In the genomic region with DNA sequence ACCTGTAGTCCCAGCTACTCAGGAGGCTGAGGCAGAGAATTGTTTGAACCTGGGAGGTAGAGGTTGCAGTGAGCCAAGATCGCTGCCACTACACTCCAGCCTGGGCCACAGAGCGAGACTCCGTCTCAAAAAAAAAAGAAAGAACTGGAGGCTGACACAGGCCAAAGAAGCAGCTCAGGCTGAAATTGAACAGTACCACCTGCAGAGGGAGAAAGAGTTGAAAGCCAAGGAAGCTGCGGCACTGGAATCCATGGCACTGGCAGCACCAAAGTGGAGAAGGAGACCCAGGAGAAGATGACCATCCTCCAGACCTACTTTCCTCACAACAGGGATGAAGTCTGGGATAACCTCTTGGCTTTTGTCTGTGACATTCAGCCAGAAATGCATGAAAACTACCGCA, we compare ENCODE assay signal across 24 cellular contexts. TPM values are rescaled to one million over a fixed set of nuclear protein-coding genes. Genes with fewer than 3 reads are reported as not detected.
DNase-seq lines count a peak whose midpoint lies in the region; ATAC-seq and TF ChIP-seq lines count a peak whose summit lies in the region.
"Had no signal": no experiment of that assay in that cellular context is flagged by ENCODE, and none has a peak within 500 bp of the region (broad histone marks: within the 10 kb centered on the region; RNA-seq: fewer than 3 reads in every experiment).

No MANE protein-coding gene starts in this region.

- peaks cover 20% of the 10 kb centered on the region for H3K36me3 Mint-ChIP-seq in Caco-2 (ENCODE audit: insufficient read depth, unreplicated experiment)
- H3K36me3 Mint-ChIP-seq: natural killer cell treated with Interleukin-12 subunit alpha and Interleukin-12 subunit beta and Interleukin-15 and Interleukin-18, amount 100 ng/mL, for 72 hours had no signal

- ATAC-seq in PC-3 (0 out of 2 replicates have a peak, but pooled peaks have one; percentile 33), GM18873 (IDR thresholded peaks at IDR 0.05; ENCODE audit: low FRiP score, unreplicated experiment) (no peak), left ventricle myocardium superior (no peak)
- ATAC-seq: effector memory CD8-positive, alpha-beta T cell; natural killer cell treated with Interleukin-12 subunit alpha and Interleukin-12 subunit beta and Interleukin-15 and Interleukin-18, amount 100 ng/mL, for 72 hours; T-helper 17 cell had no signal

- peaks cover 58% of the 10 kb centered on the region for H3K4me1 ChIP-seq in Caco-2
- H3K4me1 ChIP-seq in PC-3 (ENCODE audit: insufficient read depth, low read length) = no peaks in the 10 kb centered on the region

- POLR2A ChIA-PET in Caco-2 (lab: Charles Lee) = no interaction called here
- POLR2A ChIA-PET in PC-3 (lab: Charles Lee; ENCODE audit: unreplicated experiment) = no interaction called here

- H3K9me3 Mint-ChIP-seq in Caco-2 (ENCODE audit: unreplicated experiment) = peaks cover 25% of the 10 kb centered on the region
- H3K9me3 Mint-ChIP-seq: activated T-helper 2 cell treated with anti-CD3 and anti-CD28 coated beads, Interferon-gamma antibody, Interleukin-2, Interleukin-4, amounts not matched to agents 10 μg/mL and 5 μg/mL and 100 μg/mL, durations not matched to agents 14 hours and 24 hours and 36 hours; effector memory CD8-positive, alpha-beta T cell; IgD-negative memory B cell; natural killer cell treated with Interleukin-12 subunit alpha and Interleukin-12 subunit beta and Interleukin-15 and Interleukin-18, amount 100 ng/mL, for 72 hours had no signal

- H3K36me3 ChIP-seq in Caco-2 (ENCODE audit: control insufficient read depth, insufficient read depth, low read length) = no peaks in the 10 kb centered on the region; the same call in 1 of the 2 replicates
- H3K36me3 ChIP-seq in PC-3 (ENCODE audit: low read depth, low read length) = no peaks in the 10 kb centered on the region
- H3K36me3 ChIP-seq: spleen had no signal

- TF ChIP-seq CTCF in Caco-2 (IDR thresholded peaks at IDR 0.05; ENCODE audit: insufficient read depth in 1 of 2, low read depth in 1 of 2, low read length in 1 of 2, severe bottlenecking in 1 of 2, unreplicated experiment in 1 of 2) (peak in 1 of 2 experiments; percentile 23), PC-3 (conservative IDR thresholded peaks at IDR 0.05; ENCODE audit: low read depth, low read length) (no peak)

- DNase-seq in Caco-2 (no peak), PC-3 (no peak), iPS-NIHi11 (ENCODE audit: low spot score) (peak; percentile 8), left ventricle myocardium superior (no peak), NCI-H2196 (lab: John Stamatoyannopoulos, UW; ENCODE audit: unreplicated experiment) (no peak)
- DNase-seq: activated CD4-positive, CD25-positive, alpha-beta regulatory T cell; caudate nucleus; DMS79; effector memory CD8-positive, alpha-beta T cell; kidney glomerular epithelial cell; mesenchymal stem cell; NCI-H2029; NCI-H526 treated with DMSO at 0.1 percent for 48 hours; SIG-M5; spleen; T-helper 17 cell; testis had no signal

- no TSS peak for BruUV-seq in Caco-2 (replicated peaks; lab: Mats Ljungman, UMichigan)
- BruUV-seq in PC-3 (replicated peaks; lab: Mats Ljungman, UMichigan) = no TSS peak

- no peak overlapping the region for H3K4me3 ChIP-seq in Caco-2 (ENCODE audit: low read depth, low read length)
- no peak overlapping the region for H3K4me3 ChIP-seq in PC-3 (ENCODE audit: low read length)
- H3K4me3 ChIP-seq: spleen, testis had no signal

- no peaks in the 10 kb centered on the region for H3F3A ChIP-seq in PC-3 (ENCODE audit: low read length, unreplicated experiment)

- H3K9me2 ChIP-seq in PC-3 (replicated peaks; ENCODE audit: low read length) = no peaks in the 10 kb centered on the region

- H3K27me3 Mint-ChIP-seq in Caco-2 (ENCODE audit: insufficient read depth, unreplicated experiment) = no peaks in the 10 kb centered on the region
- H3K27me3 Mint-ChIP-seq: IgD-negative memory B cell had no signal

- no peak overlapping the region for H3K27ac ChIP-seq in PC-3 (ENCODE audit: low read length)
- H3K27ac ChIP-seq: spleen, testis had no signal

- no peaks in the 10 kb centered on the region for H3K9me3 ChIP-seq in Caco-2
- no peaks in the 10 kb centered on the region for H3K9me3 ChIP-seq in PC-3 (ENCODE audit: low read length)
- H3K9me3 ChIP-seq: spleen, testis had no signal

- H4K20me1 ChIP-seq in PC-3 (ENCODE audit: low read length) = no peaks in the 10 kb centered on the region

- H3K4me3 Mint-ChIP-seq in Caco-2 (ENCODE audit: unreplicated experiment) = peak overlapping the region; percentile 23
- H3K4me3 Mint-ChIP-seq: effector memory CD8-positive, alpha-beta T cell; IgD-negative memory B cell; natural killer cell treated with Interleukin-12 subunit alpha and Interleukin-12 subunit beta and Interleukin-15 and Interleukin-18, amount 100 ng/mL, for 72 hours; T-helper 17 cell had no signal

- peak overlapping the region; percentile 95 for H3K27ac Mint-ChIP-seq in Caco-2 (ENCODE audit: unreplicated experiment)
- H3K27ac Mint-ChIP-seq: activated T-helper 2 cell treated with anti-CD3 and anti-CD28 coated beads, Interferon-gamma antibody, Interleukin-2, Interleukin-4, amounts not matched to agents 10 μg/mL and 5 μg/mL and 100 μg/mL, durations not matched to agents 14 hours and 24 hours and 36 hours; effector memory CD8-positive, alpha-beta T cell; natural killer cell treated with Interleukin-12 subunit alpha and Interleukin-12 subunit beta and Interleukin-15 and Interleukin-18, amount 100 ng/mL, for 72 hours had no signal

- H3K27me3 ChIP-seq in Caco-2 (replicated peaks; ENCODE audit: control insufficient read depth, insufficient read depth, low read length) (no peaks in the 10 kb centered on the region), PC-3 (ENCODE audit: low read length) (peaks cover 15% of the 10 kb centered on the region; the same call in 1 of the 2 replicates)
- H3K27me3 ChIP-seq: spleen, testis had no signal

- H3K4me2 ChIP-seq in PC-3 (ENCODE audit: low read length) = no peak overlapping the region

- H2AFZ ChIP-seq in PC-3 (ENCODE audit: low read length) = no peak overlapping the region

- CTCF ChIA-PET in Caco-2 (lab: Charles Lee) = interaction anchor here (0.6 to 1.8 kb wide), 4 partner anchors 10 to 51 kb away, joined by 3 to 8 read pairs (median 5); no protein-coding TSS in a partner anchor
- CTCF ChIA-PET in PC-3 (lab: Charles Lee) = interaction anchor here (0.6 to 0.7 kb wide), 2 partner anchors 11 to 122 kb away, joined by 3 read pairs; no protein-coding TSS in a partner anchor

- H3K9ac ChIP-seq in PC-3 (ENCODE audit: low read length) = no peak overlapping the region

- H3K4me1 Mint-ChIP-seq in Caco-2 (ENCODE audit: low read depth, unreplicated experiment) = peaks cover 61% of the 10 kb centered on the region

- intact Hi-C loops in Caco-2 (cut with micrococcal nuclease; ENCODE audit: unreplicated experiment) = no loop called here
- intact Hi-C loops in PC-3 (cut with micrococcal nuclease) = no loop called here
- intact Hi-C loops in left ventricle myocardium superior (cut with micrococcal nuclease) = no loop called here

- H3K79me2 ChIP-seq in PC-3 (ENCODE audit: low read length) = no peaks in the 10 kb centered on the region

RNA-seq across cellular contexts. Expression of gene TMEM141, which starts 11.3 kb away (rescaled TPM):
- 107 and 122 TPM in 2 replicates for total RNA-seq in Caco-2 (2022)
- total RNA-seq in PC-3 (2014; rRNA removed) = 94.6 and 101 TPM in 2 replicates
- total RNA-seq in left ventricle myocardium superior = 74.2 TPM

RNA-seq across cellular contexts. Expression of gene LCN15, which starts 15.5 kb away (rescaled TPM):
- not detected in 2 replicates for total RNA-seq in Caco-2 (2022)
- not detected in 2 replicates for total RNA-seq in PC-3 (2014; rRNA removed)
- total RNA-seq in left ventricle myocardium superior = 0.59 TPM
- total RNA-seq: activated T-helper 2 cell treated with anti-CD3 and anti-CD28 coated beads, Interferon-gamma antibody, Interleukin-2, Interleukin-4, amounts not matched to agents 10 μg/mL and 5 μg/mL and 100 μg/mL, durations not matched to agents 14 hours and 24 hours and 36 hours; natural killer cell treated with Interleukin-12 subunit alpha and Interleukin-12 subunit beta and Interleukin-15 and Interleukin-18, amount 100 ng/mL, for 72 hours; OCI-LY7; posterior vena cava; T-helper 17 cell had no signal

RNA-seq across cellular contexts. Expression of gene CCDC183, which starts 16.3 kb away (rescaled TPM):
- 4.2 and 5.8 TPM in 2 replicates for total RNA-seq in Caco-2 (2022)
- total RNA-seq in PC-3 (2014; rRNA removed) = 0.87 and 1.2 TPM in 2 replicates
- 2.2 TPM for total RNA-seq in left ventricle myocardium superior
- total RNA-seq: activated T-helper 2 cell treated with anti-CD3 and anti-CD28 coated beads, Interferon-gamma antibody, Interleukin-2, Interleukin-4, amounts not matched to agents 10 μg/mL and 5 μg/mL and 100 μg/mL, durations not matched to agents 14 hours and 24 hours and 36 hours had no signal

RNA-seq across cellular contexts. Expression of gene LCN8, which starts 21.8 kb away (rescaled TPM):
- total RNA-seq in Caco-2 (2022) (not detected in 2 replicates), PC-3 (2014; rRNA removed) (not detected in 2 replicates), left ventricle myocardium superior (not detected)
- total RNA-seq: activated T-helper 2 cell treated with anti-CD3 and anti-CD28 coated beads, Interferon-gamma antibody, Interleukin-2, Interleukin-4, amounts not matched to agents 10 μg/mL and 5 μg/mL and 100 μg/mL, durations not matched to agents 14 hours and 24 hours and 36 hours; H1; natural killer cell treated with Interleukin-12 subunit alpha and Interleukin-12 subunit beta and Interleukin-15 and Interleukin-18, amount 100 ng/mL, for 72 hours; OCI-LY7; posterior vena cava; testis had no signal

RNA-seq across cellular contexts. Expression of gene RABL6, which starts 27.9 kb away (rescaled TPM):
- total RNA-seq in Caco-2 (2022) = 134 and 138 TPM in 2 replicates
- 84.3 and 113 TPM in 2 replicates for total RNA-seq in PC-3 (2014; rRNA removed)
- 73.0 TPM for total RNA-seq in left ventricle myocardium superior
